ENCODE assay signal across 13 cellular contexts in the genomic region with DNA sequence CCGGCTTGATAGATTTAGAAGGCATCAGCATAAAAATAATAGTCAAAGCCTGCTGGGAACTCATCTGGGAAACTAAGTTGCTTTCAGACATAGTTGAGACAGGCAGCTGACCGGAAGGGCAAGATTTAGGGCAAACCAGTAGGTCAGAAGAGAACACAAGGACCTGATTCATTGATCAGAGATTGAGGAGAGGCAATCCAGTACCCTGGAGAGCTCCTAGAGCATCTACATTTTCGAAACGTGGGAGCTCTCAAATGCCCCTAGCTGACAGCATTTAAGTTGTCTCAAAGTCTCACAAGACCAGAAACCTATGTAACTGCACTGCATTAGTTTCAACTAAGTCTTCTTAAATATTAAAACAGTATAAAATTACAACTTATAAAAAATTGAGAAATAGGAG. TPM values are rescaled to one million over a fixed set of nuclear protein-coding genes. Genes with fewer than 3 reads are reported as not detected.
DNase-seq lines count a peak whose midpoint lies in the region; ATAC-seq lines count a peak whose summit lies in the region.
"Had no signal": no experiment of that assay in that cellular context is flagged by ENCODE, and none has a peak within 500 bp of the region (broad histone marks: within the 10 kb centered on the region; RNA-seq: fewer than 3 reads in every experiment).

No MANE protein-coding gene starts in this region.

- ATAC-seq in activated naive CD4-positive, alpha-beta T cell treated with anti-CD3 and anti-CD28 coated beads, Interleukin-2, amount 50 U/mL, for 72 hours = no peak
- no peak for ATAC-seq in HG02970 (IDR thresholded peaks at IDR 0.05; ENCODE audit: low FRiP score, unreplicated experiment)
- ATAC-seq in GM19395 (IDR thresholded peaks at IDR 0.05; ENCODE audit: unreplicated experiment) = no peak
- ATAC-seq: foreskin keratinocyte had no signal

- H3K4me3 ChIP-seq in skeletal muscle cell (ENCODE audit: low read depth, low read length) = no peak overlapping the region
- H3K4me3 ChIP-seq: adrenal gland, MG63 had no signal

- DNase-seq in activated naive CD4-positive, alpha-beta T cell treated with anti-CD3 and anti-CD28 coated beads for 36 hours = peak; percentile 43
- no peak for DNase-seq in activated naive CD4-positive, alpha-beta T cell treated with anti-CD3 and anti-CD28 coated beads, Interleukin-2, amount 50 U/mL, for 72 hours (ENCODE audit: low spot score in 2 of 2)
- DNase-seq in RPMI8226 = peak; percentile 28
- DNase-seq in epidermal melanocyte (ENCODE audit: insufficient read length, low spot score) = peak; percentile 38
- DNase-seq in skeletal muscle cell (ENCODE audit: low read depth) = peak; percentile 1
- DNase-seq in activated effector memory CD4-positive, alpha-beta T cell treated with Interleukin-2 at 50 U/mL for 16 hours = no peak
- DNase-seq: activated CD4-positive, alpha-beta T cell treated with anti-CD3 and anti-CD28 coated beads for 1 hour; adrenal gland; MG63 had no signal

- H3K27ac Mint-ChIP-seq in activated naive CD4-positive, alpha-beta T cell treated with anti-CD3 and anti-CD28 coated beads for 36 hours = no peak overlapping the region
- no peak overlapping the region for H3K27ac Mint-ChIP-seq in activated naive CD4-positive, alpha-beta T cell treated with anti-CD3 and anti-CD28 coated beads, Interleukin-2, amount 50 U/mL, for 72 hours
- H3K27ac Mint-ChIP-seq: stimulated activated naive CD8-positive, alpha-beta T cell treated with anti-CD3 and anti-CD28 coated beads, Interleukin-15, Interleukin-2, amounts not matched to agents 100 ng/mL and 50 ng/mL, for 24 hours had no signal

- CTCF ChIA-PET in activated naive CD4-positive, alpha-beta T cell treated with anti-CD3 and anti-CD28 coated beads for 36 hours (lab: Charles Lee) = interaction anchor here (0.5 to 1.5 kb wide), 2 partner anchors 13 to 191 kb away, joined by 3 to 4 read pairs; no protein-coding TSS in a partner anchor

- no peak overlapping the region for H3K4me3 Mint-ChIP-seq in activated naive CD4-positive, alpha-beta T cell treated with anti-CD3 and anti-CD28 coated beads for 36 hours
- H3K4me3 Mint-ChIP-seq: stimulated activated naive CD8-positive, alpha-beta T cell treated with anti-CD3 and anti-CD28 coated beads, Interleukin-15, Interleukin-2, amounts not matched to agents 100 ng/mL and 50 ng/mL, for 24 hours had no signal

- no peaks in the 10 kb centered on the region for H3K9me3 Mint-ChIP-seq in activated naive CD4-positive, alpha-beta T cell treated with anti-CD3 and anti-CD28 coated beads for 36 hours
- no peaks in the 10 kb centered on the region for H3K9me3 Mint-ChIP-seq in activated naive CD4-positive, alpha-beta T cell treated with anti-CD3 and anti-CD28 coated beads, Interleukin-2, amount 50 U/mL, for 72 hours
- H3K9me3 Mint-ChIP-seq: stimulated activated naive CD8-positive, alpha-beta T cell treated with anti-CD3 and anti-CD28 coated beads, Interleukin-15, Interleukin-2, amounts not matched to agents 100 ng/mL and 50 ng/mL, for 24 hours had no signal

- no peaks in the 10 kb centered on the region for H3K4me1 Mint-ChIP-seq in activated naive CD4-positive, alpha-beta T cell treated with anti-CD3 and anti-CD28 coated beads for 36 hours (ENCODE audit: low read depth)

- no peaks in the 10 kb centered on the region for H3K27me3 Mint-ChIP-seq in activated naive CD4-positive, alpha-beta T cell treated with anti-CD3 and anti-CD28 coated beads for 36 hours (ENCODE audit: low read depth)

- intact Hi-C loops in activated naive CD4-positive, alpha-beta T cell treated with anti-CD3 and anti-CD28 coated beads for 36 hours (cut with micrococcal nuclease) = no loop called here

- no peaks in the 10 kb centered on the region for H3K36me3 Mint-ChIP-seq in activated naive CD4-positive, alpha-beta T cell treated with anti-CD3 and anti-CD28 coated beads for 36 hours (ENCODE audit: low read depth)
- no peaks in the 10 kb centered on the region for H3K36me3 Mint-ChIP-seq in activated naive CD4-positive, alpha-beta T cell treated with anti-CD3 and anti-CD28 coated beads, Interleukin-2, amount 50 U/mL, for 72 hours

RNA-seq across cellular contexts. Expression of a gene that starts 22.9 kb away (rescaled TPM):
- 10 to 100 TPM; 51.0 to 56.6 TPM for total RNA-seq in activated naive CD4-positive, alpha-beta T cell treated with anti-CD3 and anti-CD28 coated beads for 36 hours
- total RNA-seq in activated naive CD4-positive, alpha-beta T cell treated with anti-CD3 and anti-CD28 coated beads, Interleukin-2, amount 50 U/mL, for 72 hours = 10 to 100 TPM; 69.7 to 98.7 TPM

Comparison
In these comparisons a context has a peak if more than half of its experiments do, and no peak if none do; other contexts are left out.
1. DNase-seq: peak in activated naive CD4-positive, alpha-beta T cell treated with anti-CD3 and anti-CD28 coated beads for 36 hours (single experiment), RPMI8226 (single experiment), epidermal melanocyte (single experiment) and skeletal muscle cell (single experiment); none in activated naive CD4-positive, alpha-beta T cell treated with anti-CD3 and anti-CD28 coated beads, Interleukin-2, amount 50 U/mL, for 72 hours (0 of 2) and activated effector memory CD4-positive, alpha-beta T cell treated with Interleukin-2 at 50 U/mL for 16 hours (single experiment).